In genomic region chr16:10776913-10777312, GRCh38 we compare ENCODE assay signal across 4 cellular contexts. TPM values are rescaled to one million over a fixed set of nuclear protein-coding genes. Genes with fewer than 3 reads are reported as not detected.
"Had no signal": no experiment of that assay in that cellular context is flagged by ENCODE, and none has a peak within 500 bp of the region (broad histone marks: within the 10 kb centered on the region; RNA-seq: fewer than 3 reads in every experiment).

No MANE protein-coding gene starts in this region.

RNA-seq across cellular contexts. Expression of gene TVP23A, which starts 41.7 kb away (rescaled TPM):
- total RNA-seq: PC-9, RPMI7951, SJCRH30, T-helper 17 cell had no signal
